In genomic region chr17:82236142-82236971, GRCh38 we compare ENCODE assay signal across 9 cellular contexts. TPM values are rescaled to one million over a fixed set of nuclear protein-coding genes. Genes with fewer than 3 reads are reported as not detected.
DNase-seq lines count a peak whose midpoint lies in the region; ATAC-seq and TF ChIP-seq lines count a peak whose summit lies in the region.
"Had no signal": no experiment of that assay in that cellular context is flagged by ENCODE, and none has a peak within 500 bp of the region (broad histone marks: within the 10 kb centered on the region; RNA-seq: fewer than 3 reads in every experiment).

No MANE protein-coding gene starts in this region.

- peak overlapping the region; percentile 6 for H3K4me2 ChIP-seq in mammary epithelial cell (ENCODE audit: insufficient read depth, low read depth, low read length)

- BruUV-seq in mammary epithelial cell (replicated peaks; lab: Mats Ljungman, UMichigan), result no TSS peak

- peaks cover 82% of the 10 kb centered on the region for H3K4me1 ChIP-seq in mammary epithelial cell (ENCODE audit: insufficient read depth, low read length)

- dilution Hi-C loops in mammary epithelial cell (cut with HindIII; ENCODE audit: low sequenced_read_pairs), result no loop called here

- H3K27me3 Mint-ChIP-seq in activated B cell treated with CpG ODN at 0.5 μM for 24 hours, result no peaks in the 10 kb centered on the region

- POLR2A ChIA-PET in activated B cell treated with CpG ODN at 0.5 μM for 24 hours (lab: Charles Lee), result interaction anchor here (0.6 to 1.8 kb wide), 12 partner anchors 8 to 213 kb away, joined by 3 to 7 read pairs (median 4); partner anchors contain the start of genes CENPX, LRRC45 and SLC16A3

- H3K36me3 Mint-ChIP-seq in activated B cell treated with CpG ODN at 0.5 μM for 24 hours (ENCODE audit: low read depth), result peaks cover 13% of the 10 kb centered on the region

- no peaks in the 10 kb centered on the region for H3K9me3 Mint-ChIP-seq in activated B cell treated with CpG ODN at 0.5 μM for 24 hours
- H3K9me3 Mint-ChIP-seq: T-helper 1 cell treated with Interleukin-12 subunit alpha and Interleukin-12 subunit beta and Interleukin-4 antibody, amounts not matched to agents 30 μg/mL and 1 μg/mL, for 36 hours had no signal

- H3K9ac ChIP-seq in mammary epithelial cell (ENCODE audit: insufficient read depth, low read length), result no peak overlapping the region

- H3K9me3 ChIP-seq in mammary epithelial cell (replicated peaks; ENCODE audit: insufficient read depth, low read length), result no peaks in the 10 kb centered on the region

- H2AFZ ChIP-seq in mammary epithelial cell (ENCODE audit: low read depth, low read length), result no peak overlapping the region

- no peaks in the 10 kb centered on the region for H3K27me3 ChIP-seq in mammary epithelial cell (ENCODE audit: insufficient read depth, low read length)

- H3K27ac Mint-ChIP-seq in activated B cell treated with CpG ODN at 0.5 μM for 24 hours, result no peak overlapping the region
- H3K27ac Mint-ChIP-seq: T-helper 1 cell treated with Interleukin-12 subunit alpha and Interleukin-12 subunit beta and Interleukin-4 antibody, amounts not matched to agents 30 μg/mL and 1 μg/mL, for 36 hours had no signal

- H3K4me3 Mint-ChIP-seq in activated B cell treated with CpG ODN at 0.5 μM for 24 hours, result no peak overlapping the region
- H3K4me3 Mint-ChIP-seq: T-helper 1 cell treated with Interleukin-12 subunit alpha and Interleukin-12 subunit beta and Interleukin-4 antibody, amounts not matched to agents 30 μg/mL and 1 μg/mL, for 36 hours had no signal

- peaks cover 5% of the 10 kb centered on the region for H3K36me3 ChIP-seq in mammary epithelial cell (ENCODE audit: insufficient read depth, low read length)

- peaks cover 11% of the 10 kb centered on the region for H4K20me1 ChIP-seq in mammary epithelial cell (ENCODE audit: insufficient read depth, low read length)

- in situ Hi-C loops in mammary epithelial cell (cut with MboI; ENCODE audit: low sequenced_read_pairs in 2 of 2), result no loop called here

- intact Hi-C loops in activated B cell treated with CpG ODN at 0.5 μM for 24 hours (cut with micrococcal nuclease), result loop anchor here (1.0 to 10.0 kb wide), 3 partner anchors 36 to 318 kb away; partner anchors contain the start of gene CSNK1D
- intact Hi-C loops in mammary epithelial cell (cut with micrococcal nuclease), result loop anchor here (1.0 kb wide), 2 partner anchors 85 to 178 kb away; no protein-coding TSS in a partner anchor
- intact Hi-C loops in left colon (cut with DNase I, micrococcal nuclease), result loop anchor here (10.0 kb wide), 1 partner anchor 88 kb away; no protein-coding TSS in a partner anchor

- H3K4me1 Mint-ChIP-seq in activated B cell treated with CpG ODN at 0.5 μM for 24 hours, result peaks cover 53% of the 10 kb centered on the region

- CTCF ChIA-PET in activated B cell treated with CpG ODN at 0.5 μM for 24 hours (lab: Charles Lee), result interaction anchor here (0.7 to 3.4 kb wide), 10 partner anchors 30 to 114 kb away, joined by 3 to 17 read pairs (median 6); no protein-coding TSS in a partner anchor
- CTCF ChIA-PET in mammary epithelial cell (lab: Charles Lee; ENCODE audit: low non-redundant PET), result interaction anchor here (1.0 kb wide), 1 partner anchor 30 kb away, joined by 5 read pairs; no protein-coding TSS in a partner anchor

- 61% methylated on average over 11 of the region's 44 CpGs for WGBS in mammary epithelial cell (ENCODE audit: low coverage, missing lambda C conversion rate)

- peak; percentile 64 for ATAC-seq in activated B cell treated with CpG ODN at 0.5 μM for 24 hours (ENCODE audit: low read depth)
- peak; percentile 13 for ATAC-seq in left colon
- no peak for ATAC-seq in HG03175 (IDR thresholded peaks at IDR 0.05; ENCODE audit: unreplicated experiment)

- DNase-seq in DMS79 (lab: John Stamatoyannopoulos, UW) (peak; percentile 47), NCI-H1105 (lab: John Stamatoyannopoulos, UW) (peak; percentile 61), activated B cell treated with CpG ODN at 0.5 μM for 24 hours (peak; percentile 58), mammary epithelial cell (peak; percentile 37), left colon (peak; percentile 66 to 72), GOT3 (lab: John Stamatoyannopoulos, UW) (no peak)
- DNase-seq in stimulated activated CD4-positive, alpha-beta T cell treated with anti-CD3 and anti-CD28 coated beads, TNF-alpha, amount 100 ng/mL, for 1 hour (ENCODE audit: low read depth in 3 of 3, low spot score in 1 of 3), result peak in 2 of 3 donors; percentile 43 to 65

- no peak for TF ChIP-seq CTCF in activated B cell treated with CpG ODN at 0.5 μM for 24 hours (IDR thresholded peaks at IDR 0.05)
- TF ChIP-seq CTCF in mammary epithelial cell (conservative IDR thresholded peaks at IDR 0.05 in 1 of 2, IDR thresholded peaks at IDR 0.05 in 1 of 2; ENCODE audit: extremely low read depth in 1 of 2, insufficient read depth in 1 of 2, low read depth in 1 of 2, low read length in 2 of 2), result peak; percentile 67 to 84

- no peak overlapping the region for H3K27ac ChIP-seq in mammary epithelial cell (ENCODE audit: insufficient read depth, low read depth, low read length)

- H3K4me3 ChIP-seq in mammary epithelial cell (replicated peaks in 1 of 3; ENCODE audit: insufficient read depth in 1 of 3, low read depth in 2 of 3, low read length in 3 of 3), result no peak overlapping the region

- H3K79me2 ChIP-seq in mammary epithelial cell (ENCODE audit: insufficient read depth, low read length), result peaks cover 92% of the 10 kb centered on the region

RNA-seq across cellular contexts. Expression of gene SLC16A3, which starts 7.5 kb away (rescaled TPM):
- total RNA-seq in activated B cell treated with CpG ODN at 0.5 μM for 24 hours (24.6 and 26.5 TPM in 2 replicates), mammary epithelial cell (100 to 1,000 TPM; 180 to 212 TPM), left colon (100 to 1,000 TPM; 112 to 168 TPM)
- 118 TPM for polyA plus RNA-seq in mammary epithelial cell
- polyA minus RNA-seq in mammary epithelial cell, result 42.3 TPM

RNA-seq across cellular contexts. Expression of gene CCDC57, which starts 23.7 kb away (rescaled TPM):
- total RNA-seq in activated B cell treated with CpG ODN at 0.5 μM for 24 hours, result 56.6 TPM in 2 replicates
- total RNA-seq in mammary epithelial cell, result 10 to 100 TPM; 24.8 to 52.0 TPM
- polyA plus RNA-seq in mammary epithelial cell, result 14.1 TPM
- polyA minus RNA-seq in mammary epithelial cell, result 7.5 TPM
- 10 to 100 TPM; 29.6 to 53.4 TPM for total RNA-seq in left colon

RNA-seq across cellular contexts. Expression of gene CSNK1D, which starts 37.1 kb away (rescaled TPM):
- total RNA-seq in activated B cell treated with CpG ODN at 0.5 μM for 24 hours, result 147 and 170 TPM in 2 replicates
- 100 to 1,000 TPM in 1 of 2 donors, 10 to 100 TPM in 1; 68.7 to 163 TPM for total RNA-seq in mammary epithelial cell
- 146 TPM for polyA plus RNA-seq in mammary epithelial cell
- 216 TPM for polyA minus RNA-seq in mammary epithelial cell
- 100 to 1,000 TPM; 165 to 166 TPM for total RNA-seq in left colon
